In genomic region chr2:100215375-100215774, GRCh38 we compare ENCODE assay signal across 20 cellular contexts.
DNase-seq lines count a peak whose midpoint lies in the region; ATAC-seq, FAIRE-seq and TF ChIP-seq lines count a peak whose summit lies in the region.
"Had no signal": no experiment of that assay in that cellular context is flagged by ENCODE, and none has a peak within 500 bp of the region (broad histone marks: within the 10 kb centered on the region; RNA-seq: fewer than 3 reads in every experiment).

No MANE protein-coding gene starts in this region.

- TF ChIP-seq POLR2A in H1 (IDR thresholded peaks at IDR 0.05; ENCODE audit: control extremely low read depth in 1 of 2, low read depth in 2 of 2, low read length in 2 of 2), result no peak
- TF ChIP-seq POLR2A in transverse colon (IDR thresholded peaks at IDR 0.05), result no peak
- no peak for TF ChIP-seq POLR2A in testis (IDR thresholded peaks at IDR 0.05)

- H3K23ac ChIP-seq in H1 (ENCODE audit: insufficient read length), result no peak overlapping the region

- H2AK5ac ChIP-seq in H1 (ENCODE audit: low read depth, low read length), result no peak overlapping the region

- H3K27me3 ChIP-seq in H1 (replicated peaks in 1 of 4; ENCODE audit: control insufficient read depth in 3 of 4, extremely low read depth in 1 of 4, insufficient read depth in 3 of 4, low read length in 3 of 4) (no peaks in the 10 kb centered on the region; a peak in 1 of 7 replicates), transverse colon (no peaks in the 10 kb centered on the region), testis (no peaks in the 10 kb centered on the region)

- H2BK5ac ChIP-seq in H1 (ENCODE audit: low read depth, low read length), result no peak overlapping the region

- no peak for TF ChIP-seq RAD21 in H1 (IDR thresholded peaks at IDR 0.05 in 1 of 2, conservative IDR thresholded peaks at IDR 0.05 in 1 of 2; ENCODE audit: low read depth in 2 of 2, low read length in 2 of 2)

- no peak overlapping the region for H2BK12ac ChIP-seq in H1 (ENCODE audit: low read depth, low read length)

- H3K9me3 ChIP-seq in T-helper 17 cell (ENCODE audit: control insufficient read depth, low read length, poor library complexity, severe bottlenecking) (no peaks in the 10 kb centered on the region), H1 (ENCODE audit: insufficient read depth in 2 of 2, low read depth in 1 of 2, low read length in 1 of 2) (no peaks in the 10 kb centered on the region), transverse colon (no peaks in the 10 kb centered on the region), testis (no peaks in the 10 kb centered on the region)

- H3K23me2 ChIP-seq in H1 (ENCODE audit: low read depth, low read length), result no peaks in the 10 kb centered on the region

- H2BK120ac ChIP-seq in H1 (replicated peaks; ENCODE audit: low read depth, low read length), result no peak overlapping the region

- H3K4ac ChIP-seq in H1 (replicated peaks; ENCODE audit: insufficient read length, low read depth, low read length), result no peak overlapping the region

- H2AFZ ChIP-seq in H1 (ENCODE audit: low read length), result peak overlapping the region; percentile 14; the same call in 1 of the 2 replicates

- intact Hi-C loops in transverse colon (cut with DNase I; ENCODE audit: low total_unique reads) (no loop called here), testis (cut with DNase I; ENCODE audit: low total_unique reads) (no loop called here)

- H4K5ac ChIP-seq in H1 (ENCODE audit: insufficient read length, low read depth, low read length), result no peak overlapping the region

- no peaks in the 10 kb centered on the region for H4K20me1 ChIP-seq in H1 (replicated peaks in 1 of 2; ENCODE audit: control insufficient read depth in 1 of 2, insufficient read depth in 2 of 2, low read length in 2 of 2)

- no peak overlapping the region for H4K8ac ChIP-seq in H1 (ENCODE audit: extremely low read depth, insufficient read depth, low read length)

- no peak overlapping the region for H3K56ac ChIP-seq in H1 (replicated peaks; ENCODE audit: insufficient read length, low read depth, low read length)

- CTCF ChIA-PET in H1 (lab: Charles Lee; ENCODE audit: partially characterized antibody), result interaction anchor here (0.6 to 1.3 kb wide), 2 partner anchors 47 to 334 kb away, joined by 3 read pairs; no protein-coding TSS in a partner anchor

- peaks cover 24% of the 10 kb centered on the region for H3K4me1 Mint-ChIP-seq in T-helper 17 cell
- peaks cover 34% of the 10 kb centered on the region for H3K4me1 Mint-ChIP-seq in nephron

- no peak for FAIRE-seq in H1 (lab: Jason Lieb, UNC)

- TF ChIP-seq CTCF in H1 (IDR thresholded peaks at IDR 0.05; ENCODE audit: control extremely low read depth in 1 of 3, insufficient read depth in 1 of 3, low read depth in 1 of 3, low read length in 3 of 3) (no peak), nephron (IDR thresholded peaks at IDR 0.05; ENCODE audit: unreplicated experiment in 3 of 3) (no peak), transverse colon (IDR thresholded peaks at IDR 0.05) (no peak), testis (IDR thresholded peaks at IDR 0.05) (no peak)

- ATAC-seq in T-helper 17 cell (no peak), HG02610 (IDR thresholded peaks at IDR 0.05; ENCODE audit: unreplicated experiment) (no peak)

- no peaks in the 10 kb centered on the region for H3K79me2 ChIP-seq in H1 (ENCODE audit: control insufficient read depth in 1 of 2, insufficient read depth in 2 of 2, low read length in 2 of 2)

- in situ Hi-C loops in transverse colon (cut with MboI; ENCODE audit: low pct_ligation_motif_present in 1 of 4, low pct_unique_long_range_greater_than_20kb in 1 of 4, low sequenced_read_pairs in 3 of 4), result no loop called here

- H3K27ac ChIP-seq in H1 (ENCODE audit: low read depth, low read length) (no peak overlapping the region), transverse colon (peak overlapping the region; percentile 41 to 74 (median 70)), testis (no peak overlapping the region)
- H3K27ac ChIP-seq: KMS-11, RWPE1 had no signal

- no peaks in the 10 kb centered on the region for H3K36me3 ChIP-seq in H1 (ENCODE audit: control insufficient read depth in 2 of 4, insufficient read depth in 4 of 4, low read length in 3 of 4)
- no peaks in the 10 kb centered on the region for H3K36me3 ChIP-seq in transverse colon
- no peaks in the 10 kb centered on the region for H3K36me3 ChIP-seq in testis (ENCODE audit: low read depth, missing control alignments)

- no peak overlapping the region for H3K9ac ChIP-seq in H1 (replicated peaks in 1 of 4; ENCODE audit: extremely low read depth in 1 of 4, low read depth in 3 of 4, low read length in 3 of 4)
- H3K9ac ChIP-seq: KMS-11 had no signal

- DNase-seq in T-helper 17 cell, result no peak
- no peak for DNase-seq in H1 (ENCODE audit: low read depth in 1 of 2, low spot score in 2 of 2)
- DNase-seq in transverse colon, result no peak
- no peak for DNase-seq in testis
- no peak for DNase-seq in OCI-M2 (lab: John Stamatoyannopoulos, UW; ENCODE audit: unreplicated experiment)
- DNase-seq: ACHN, AML-193, DMS79, GOT3, NCI-H1417, NCI-H187, NCI-H2107, NCI-H510A treated with DMSO at 0.1 percent for 48 hours, NCI-H774, OCI-M1 had no signal

- H3K18ac ChIP-seq in H1 (ENCODE audit: extremely low read depth, low read length), result no peak overlapping the region

- H3K36me3 Mint-ChIP-seq in T-helper 17 cell (ENCODE audit: low read depth), result no peaks in the 10 kb centered on the region
- H3K36me3 Mint-ChIP-seq in nephron (ENCODE audit: low read depth), result no peaks in the 10 kb centered on the region
- H3K36me3 Mint-ChIP-seq: CD14-positive monocyte had no signal

- no peak overlapping the region for H3K4me2 ChIP-seq in H1 (ENCODE audit: insufficient read depth in 1 of 2, low read depth in 2 of 2, low read length in 2 of 2)
- H3K4me2 ChIP-seq: KMS-11 had no signal

- H3K27ac Mint-ChIP-seq in T-helper 17 cell (peak overlapping the region; percentile 43), nephron (peak overlapping the region in 2 of 3 experiments; percentile 82 to 93)

- no peak overlapping the region for H4K91ac ChIP-seq in H1 (replicated peaks; ENCODE audit: insufficient read length, low read length)

- H2BK20ac ChIP-seq in H1 (ENCODE audit: low read length), result no peak overlapping the region

- no peak overlapping the region for H2BK15ac ChIP-seq in H1 (ENCODE audit: low read length)

- H3K27me3 Mint-ChIP-seq in T-helper 17 cell (no peaks in the 10 kb centered on the region), nephron (ENCODE audit: low read depth) (peaks cover 4% of the 10 kb centered on the region)

- no peaks in the 10 kb centered on the region for H3K9me3 Mint-ChIP-seq in nephron

- H3K4me3 Mint-ChIP-seq in T-helper 17 cell, result no peak overlapping the region
- no peak overlapping the region for H3K4me3 Mint-ChIP-seq in nephron
- H3K4me3 Mint-ChIP-seq: CD14-positive monocyte had no signal

- H3K79me1 ChIP-seq in H1 (ENCODE audit: low read depth, low read length), result no peaks in the 10 kb centered on the region

- H3K4me3 ChIP-seq in H1 (ENCODE audit: extremely low read depth in 1 of 4, insufficient read depth in 2 of 4, low read depth in 3 of 4, low read length in 4 of 4) (no peak overlapping the region), transverse colon (no peak overlapping the region), testis (no peak overlapping the region)

- H3K4me1 ChIP-seq in H1 (replicated peaks in 1 of 4; ENCODE audit: control insufficient read depth in 3 of 4, insufficient read depth in 4 of 4, low read length in 3 of 4) (no peaks in the 10 kb centered on the region), transverse colon (peaks cover 15 to 20% (median 19%) of the 10 kb centered on the region in 4 donors), testis (peaks cover 8% of the 10 kb centered on the region)

- no peak for TF ChIP-seq EP300 in H1 (IDR thresholded peaks at IDR 0.05; ENCODE audit: borderline replicate concordance in 1 of 2, low read depth in 2 of 2, low read length in 2 of 2)
- TF ChIP-seq EP300 in transverse colon (IDR thresholded peaks at IDR 0.05; ENCODE audit: low read depth), result no peak

- POLR2A ChIA-PET in H1 (lab: Charles Lee; ENCODE audit: partially characterized antibody), result no interaction called here

- WGBS in H1 (ENCODE audit: extremely low coverage in 1 of 2, insufficient coverage in 1 of 2, insufficient read length in 1 of 2, insufficient replicate concordance in 2 of 2, low coverage in 1 of 2, low lambda C conversion rate in 2 of 2, missing lambda C conversion rate in 1 of 2), 2 experiments, result 94% methylated on average over 5 of the region's 5 CpGs; no CpG with 5 or more reads in 1 of the 2 experiments
- 83 to 86% methylated on average over 5 of the region's 5 CpGs for WGBS in transverse colon (ENCODE audit: low coverage in 1 of 2), 2 donors
- 84 to 87% methylated on average over 5 of the region's 5 CpGs for WGBS in testis, 2 donors

- no peak overlapping the region for H3K14ac ChIP-seq in H1 (ENCODE audit: insufficient read length)

TF ChIP-seq in H1, 55 proteins besides CTCF, POLR2A, EP300 and RAD21:
- TF ChIP-seq KDM4A (IDR thresholded peaks at IDR 0.05; ENCODE audit: low read depth, low read length, severe bottlenecking) (no peak), KDM1A (IDR thresholded peaks at IDR 0.05; ENCODE audit: borderline replicate concordance, low read length) (no peak), GABPA (IDR thresholded peaks at IDR 0.05; ENCODE audit: borderline replicate concordance, insufficient read depth, low read length) (no peak), SUZ12 (IDR thresholded peaks at IDR 0.05; ENCODE audit: low read length) (no peak), JUND (IDR thresholded peaks at IDR 0.05; ENCODE audit: low read length) (no peak), JUN (IDR thresholded peaks at IDR 0.05; ENCODE audit: low read depth, low read length) (no peak), PHF8 (conservative IDR thresholded peaks at IDR 0.05; ENCODE audit: low read depth, low read length) (no peak), BACH1 (IDR thresholded peaks at IDR 0.05; ENCODE audit: low read length) (no peak), GTF2F1 (IDR thresholded peaks at IDR 0.05; ENCODE audit: borderline replicate concordance, low read depth, low read length) (no peak), EZH2 (IDR thresholded peaks at IDR 0.05; ENCODE audit: low read depth, low read length, severe bottlenecking) (no peak), ZNF274 (IDR thresholded peaks at IDR 0.05; ENCODE audit: borderline replicate concordance, extremely low read depth, low read length) (no peak), BRCA1 (IDR thresholded peaks at IDR 0.05; ENCODE audit: low read depth, low read length) (no peak), MAX (IDR thresholded peaks at IDR 0.05) (no peak), ATF3 (IDR thresholded peaks at IDR 0.05; ENCODE audit: insufficient read depth, low read depth, low read length) (no peak)
TF ChIP-seq in H1: peak in this region for 0.

Comparison
In these comparisons a context has a peak if more than half of its experiments do, and no peak if none do; other contexts are left out.
1. H3K27ac ChIP-seq: peak in transverse colon (4 of 4); none in H1 (single experiment) and testis (0 of 2).